8 cellular contexts compared by ENCODE assay signal in the genomic region with DNA sequence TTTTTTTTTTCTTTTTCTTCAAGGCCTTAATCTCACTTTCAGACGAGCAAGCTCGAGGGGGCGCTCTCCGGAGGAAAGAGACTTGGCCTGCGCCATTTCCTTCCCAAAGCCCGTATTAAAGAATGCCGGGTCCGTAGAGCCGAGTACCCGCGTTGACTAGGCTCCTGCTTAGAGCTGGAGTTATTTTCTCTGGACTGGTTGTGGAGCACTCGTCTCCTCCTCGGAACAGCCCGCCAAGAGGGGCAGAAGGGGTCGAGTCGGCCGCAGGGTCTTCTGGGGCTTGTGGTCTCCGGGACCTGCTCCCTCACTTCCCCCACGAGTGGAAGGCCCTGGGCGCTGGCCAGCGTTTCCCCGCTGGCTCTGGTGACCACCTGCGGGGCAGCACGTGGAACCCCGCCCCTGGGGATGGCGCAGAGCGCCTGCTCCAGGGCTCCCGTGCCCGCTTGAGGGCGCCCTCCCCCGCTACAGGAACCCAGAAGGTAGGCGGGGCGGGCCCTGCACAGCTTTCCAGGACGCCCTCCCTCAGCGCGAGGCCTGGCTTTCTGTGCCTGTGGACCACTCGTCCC. TPM values are rescaled to one million over a fixed set of nuclear protein-coding genes. Genes with fewer than 3 reads are reported as not detected.
DNase-seq lines count a peak whose midpoint lies in the region; ATAC-seq and TF ChIP-seq lines count a peak whose summit lies in the region.

No MANE protein-coding gene starts in this region.

- no peaks in the 10 kb centered on the region for H3K27me3 Mint-ChIP-seq in WTC11 (ENCODE audit: low read depth)

- peak overlapping the region; percentile 39 for H3K4me3 ChIP-seq in retinal pigment epithelial cell (ENCODE audit: low read length)

- H3K36me3 Mint-ChIP-seq in WTC11: no peaks in the 10 kb centered on the region

- intact Hi-C loops in left ventricle myocardium superior (cut with micrococcal nuclease): no loop called here

- TF ChIP-seq CTCF in WTC11 (IDR thresholded peaks at IDR 0.05) (peak; percentile 30; the same call in 1 of the 2 replicates), retinal pigment epithelial cell (conservative IDR thresholded peaks at IDR 0.05; ENCODE audit: low read depth, low read length) (peak; percentile 62)

- peak overlapping the region; percentile 77 for H3K4me3 Mint-ChIP-seq in WTC11

- H3K4me1 Mint-ChIP-seq in WTC11: peaks cover 20% of the 10 kb centered on the region

- ATAC-seq in GM21723 (IDR thresholded peaks at IDR 0.05; ENCODE audit: unreplicated experiment): peak; percentile 82
- ATAC-seq in WTC11: peak; percentile 93
- peak; percentile 81 for ATAC-seq in left ventricle myocardium superior

- DNase-seq in AG20443 (ENCODE audit: low spot score) (peak; percentile 7), WTC11 (ENCODE audit: low spot score) (peak; percentile 94), left ventricle myocardium superior (peak; percentile 54), retinal pigment epithelial cell (ENCODE audit: low read depth) (peak; percentile 14), AG08396 (ENCODE audit: low spot score) (no peak), cortex of kidney (lab: John Stamatoyannopoulos, UW) (no peak), NCI-H2029 (lab: John Stamatoyannopoulos, UW) (no peak)

- POLR2A ChIA-PET in WTC11 (lab: Charles Lee): interaction anchor here (0.7 to 1.6 kb wide), 3 partner anchors 183 to 542 kb away, joined by 3 to 5 read pairs (median 4); no protein-coding TSS in a partner anchor

- H3K27ac Mint-ChIP-seq in WTC11: peak overlapping the region; percentile 93

- H3K9me3 Mint-ChIP-seq in WTC11: no peaks in the 10 kb centered on the region

- CTCF ChIA-PET in WTC11 (lab: Charles Lee): interaction anchor here (0.6 to 2.8 kb wide), 31 partner anchors 9 to 1279 kb away, joined by 3 to 23 read pairs (median 3); a partner anchor contains a TSS

TF ChIP-seq in WTC11, 78 proteins besides CTCF, POLR2A, EP300 and RAD21 (continues in another document):
- TF ChIP-seq, protein P1, sequence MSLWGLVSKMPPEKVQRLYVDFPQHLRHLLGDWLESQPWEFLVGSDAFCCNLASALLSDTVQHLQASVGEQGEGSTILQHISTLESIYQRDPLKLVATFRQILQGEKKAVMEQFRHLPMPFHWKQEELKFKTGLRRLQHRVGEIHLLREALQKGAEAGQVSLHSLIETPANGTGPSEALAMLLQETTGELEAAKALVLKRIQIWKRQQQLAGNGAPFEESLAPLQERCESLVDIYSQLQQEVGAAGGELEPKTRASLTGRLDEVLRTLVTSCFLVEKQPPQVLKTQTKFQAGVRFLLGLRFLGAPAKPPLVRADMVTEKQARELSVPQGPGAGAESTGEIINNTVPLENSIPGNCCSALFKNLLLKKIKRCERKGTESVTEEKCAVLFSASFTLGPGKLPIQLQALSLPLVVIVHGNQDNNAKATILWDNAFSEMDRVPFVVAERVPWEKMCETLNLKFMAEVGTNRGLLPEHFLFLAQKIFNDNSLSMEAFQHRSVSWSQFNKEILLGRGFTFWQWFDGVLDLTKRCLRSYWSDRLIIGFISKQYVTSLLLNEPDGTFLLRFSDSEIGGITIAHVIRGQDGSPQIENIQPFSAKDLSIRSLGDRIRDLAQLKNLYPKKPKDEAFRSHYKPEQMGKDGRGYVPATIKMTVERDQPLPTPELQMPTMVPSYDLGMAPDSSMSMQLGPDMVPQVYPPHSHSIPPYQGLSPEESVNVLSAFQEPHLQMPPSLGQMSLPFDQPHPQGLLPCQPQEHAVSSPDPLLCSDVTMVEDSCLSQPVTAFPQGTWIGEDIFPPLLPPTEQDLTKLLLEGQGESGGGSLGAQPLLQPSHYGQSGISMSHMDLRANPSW (CRISPR knock-in tag; conservative IDR thresholded peaks at IDR 0.05; ENCODE audit: low read depth): no peak
- TF ChIP-seq, protein P2, sequence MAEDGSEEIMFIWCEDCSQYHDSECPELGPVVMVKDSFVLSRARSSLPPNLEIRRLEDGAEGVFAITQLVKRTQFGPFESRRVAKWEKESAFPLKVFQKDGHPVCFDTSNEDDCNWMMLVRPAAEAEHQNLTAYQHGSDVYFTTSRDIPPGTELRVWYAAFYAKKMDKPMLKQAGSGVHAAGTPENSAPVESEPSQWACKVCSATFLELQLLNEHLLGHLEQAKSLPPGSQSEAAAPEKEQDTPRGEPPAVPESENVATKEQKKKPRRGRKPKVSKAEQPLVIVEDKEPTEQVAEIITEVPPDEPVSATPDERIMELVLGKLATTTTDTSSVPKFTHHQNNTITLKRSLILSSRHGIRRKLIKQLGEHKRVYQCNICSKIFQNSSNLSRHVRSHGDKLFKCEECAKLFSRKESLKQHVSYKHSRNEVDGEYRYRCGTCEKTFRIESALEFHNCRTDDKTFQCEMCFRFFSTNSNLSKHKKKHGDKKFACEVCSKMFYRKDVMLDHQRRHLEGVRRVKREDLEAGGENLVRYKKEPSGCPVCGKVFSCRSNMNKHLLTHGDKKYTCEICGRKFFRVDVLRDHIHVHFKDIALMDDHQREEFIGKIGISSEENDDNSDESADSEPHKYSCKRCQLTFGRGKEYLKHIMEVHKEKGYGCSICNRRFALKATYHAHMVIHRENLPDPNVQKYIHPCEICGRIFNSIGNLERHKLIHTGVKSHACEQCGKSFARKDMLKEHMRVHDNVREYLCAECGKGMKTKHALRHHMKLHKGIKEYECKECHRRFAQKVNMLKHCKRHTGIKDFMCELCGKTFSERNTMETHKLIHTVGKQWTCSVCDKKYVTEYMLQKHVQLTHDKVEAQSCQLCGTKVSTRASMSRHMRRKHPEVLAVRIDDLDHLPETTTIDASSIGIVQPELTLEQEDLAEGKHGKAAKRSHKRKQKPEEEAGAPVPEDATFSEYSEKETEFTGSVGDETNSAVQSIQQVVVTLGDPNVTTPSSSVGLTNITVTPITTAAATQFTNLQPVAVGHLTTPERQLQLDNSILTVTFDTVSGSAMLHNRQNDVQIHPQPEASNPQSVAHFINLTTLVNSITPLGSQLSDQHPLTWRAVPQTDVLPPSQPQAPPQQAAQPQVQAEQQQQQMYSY (CRISPR knock-in tag; IDR thresholded peaks at IDR 0.05): no peak
- TF ChIP-seq ZNF423 (CRISPR knock-in tag; IDR thresholded peaks at IDR 0.05): peak; percentile 78
- peak; percentile 68; the same call in 1 of the 2 replicates for TF ChIP-seq FOXP1 (CRISPR knock-in tag; IDR thresholded peaks at IDR 0.05; ENCODE audit: borderline replicate concordance)
- TF ChIP-seq, protein P3, sequence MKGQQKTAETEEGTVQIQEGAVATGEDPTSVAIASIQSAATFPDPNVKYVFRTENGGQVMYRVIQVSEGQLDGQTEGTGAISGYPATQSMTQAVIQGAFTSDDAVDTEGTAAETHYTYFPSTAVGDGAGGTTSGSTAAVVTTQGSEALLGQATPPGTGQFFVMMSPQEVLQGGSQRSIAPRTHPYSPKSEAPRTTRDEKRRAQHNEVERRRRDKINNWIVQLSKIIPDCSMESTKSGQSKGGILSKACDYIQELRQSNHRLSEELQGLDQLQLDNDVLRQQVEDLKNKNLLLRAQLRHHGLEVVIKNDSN (CRISPR knock-in tag; IDR thresholded peaks at IDR 0.05): peak; percentile 72; the same call in 1 of the 2 replicates
- TF ChIP-seq, protein P4, sequence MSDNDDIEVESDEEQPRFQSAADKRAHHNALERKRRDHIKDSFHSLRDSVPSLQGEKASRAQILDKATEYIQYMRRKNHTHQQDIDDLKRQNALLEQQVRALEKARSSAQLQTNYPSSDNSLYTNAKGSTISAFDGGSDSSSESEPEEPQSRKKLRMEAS (CRISPR knock-in tag; IDR thresholded peaks at IDR 0.05): peak; percentile 95
- 0 out of 2 replicates have a peak, but pooled peaks have one; percentile 45 for TF ChIP-seq CREM (CRISPR knock-in tag; IDR thresholded peaks at IDR 0.05)
- no peak for TF ChIP-seq FOXJ3 (CRISPR knock-in tag; IDR thresholded peaks at IDR 0.05; ENCODE audit: borderline replicate concordance)
- TF ChIP-seq, protein P5, sequence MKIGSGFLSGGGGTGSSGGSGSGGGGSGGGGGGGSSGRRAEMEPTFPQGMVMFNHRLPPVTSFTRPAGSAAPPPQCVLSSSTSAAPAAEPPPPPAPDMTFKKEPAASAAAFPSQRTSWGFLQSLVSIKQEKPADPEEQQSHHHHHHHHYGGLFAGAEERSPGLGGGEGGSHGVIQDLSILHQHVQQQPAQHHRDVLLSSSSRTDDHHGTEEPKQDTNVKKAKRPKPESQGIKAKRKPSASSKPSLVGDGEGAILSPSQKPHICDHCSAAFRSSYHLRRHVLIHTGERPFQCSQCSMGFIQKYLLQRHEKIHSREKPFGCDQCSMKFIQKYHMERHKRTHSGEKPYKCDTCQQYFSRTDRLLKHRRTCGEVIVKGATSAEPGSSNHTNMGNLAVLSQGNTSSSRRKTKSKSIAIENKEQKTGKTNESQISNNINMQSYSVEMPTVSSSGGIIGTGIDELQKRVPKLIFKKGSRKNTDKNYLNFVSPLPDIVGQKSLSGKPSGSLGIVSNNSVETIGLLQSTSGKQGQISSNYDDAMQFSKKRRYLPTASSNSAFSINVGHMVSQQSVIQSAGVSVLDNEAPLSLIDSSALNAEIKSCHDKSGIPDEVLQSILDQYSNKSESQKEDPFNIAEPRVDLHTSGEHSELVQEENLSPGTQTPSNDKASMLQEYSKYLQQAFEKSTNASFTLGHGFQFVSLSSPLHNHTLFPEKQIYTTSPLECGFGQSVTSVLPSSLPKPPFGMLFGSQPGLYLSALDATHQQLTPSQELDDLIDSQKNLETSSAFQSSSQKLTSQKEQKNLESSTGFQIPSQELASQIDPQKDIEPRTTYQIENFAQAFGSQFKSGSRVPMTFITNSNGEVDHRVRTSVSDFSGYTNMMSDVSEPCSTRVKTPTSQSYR (CRISPR knock-in tag; IDR thresholded peaks at IDR 0.05): 0 out of 2 replicates have a peak, but pooled peaks have one; percentile 45
- TF ChIP-seq, protein P6, sequence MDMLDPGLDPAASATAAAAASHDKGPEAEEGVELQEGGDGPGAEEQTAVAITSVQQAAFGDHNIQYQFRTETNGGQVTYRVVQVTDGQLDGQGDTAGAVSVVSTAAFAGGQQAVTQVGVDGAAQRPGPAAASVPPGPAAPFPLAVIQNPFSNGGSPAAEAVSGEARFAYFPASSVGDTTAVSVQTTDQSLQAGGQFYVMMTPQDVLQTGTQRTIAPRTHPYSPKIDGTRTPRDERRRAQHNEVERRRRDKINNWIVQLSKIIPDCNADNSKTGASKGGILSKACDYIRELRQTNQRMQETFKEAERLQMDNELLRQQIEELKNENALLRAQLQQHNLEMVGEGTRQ (CRISPR knock-in tag; IDR thresholded peaks at IDR 0.05): peak; percentile 60
- TF ChIP-seq, protein P7, sequence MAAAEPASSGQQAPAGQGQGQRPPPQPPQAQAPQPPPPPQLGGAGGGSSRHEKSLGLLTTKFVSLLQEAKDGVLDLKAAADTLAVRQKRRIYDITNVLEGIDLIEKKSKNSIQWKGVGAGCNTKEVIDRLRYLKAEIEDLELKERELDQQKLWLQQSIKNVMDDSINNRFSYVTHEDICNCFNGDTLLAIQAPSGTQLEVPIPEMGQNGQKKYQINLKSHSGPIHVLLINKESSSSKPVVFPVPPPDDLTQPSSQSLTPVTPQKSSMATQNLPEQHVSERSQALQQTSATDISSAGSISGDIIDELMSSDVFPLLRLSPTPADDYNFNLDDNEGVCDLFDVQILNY (CRISPR knock-in tag; IDR thresholded peaks at IDR 0.05): 0 out of 2 replicates have a peak, but pooled peaks have one; percentile 38
- 0 out of 2 replicates have a peak, but pooled peaks have one; percentile 3 for TF ChIP-seq ZNF416 (CRISPR knock-in tag; IDR thresholded peaks at IDR 0.05)

RNA-seq across cellular contexts. Expression of a gene that starts 2.7 kb away (rescaled TPM):
- 0.18 to 0.21 TPM (median 0.20 TPM) in 3 replicates for total RNA-seq in WTC11 (2021)
- total RNA-seq in left ventricle myocardium superior: 0.32 TPM

Comparison
In these comparisons a context has a peak if more than half of its experiments do, and no peak if none do; other contexts are left out.
1. DNase-seq: peak in AG20443 (single experiment), WTC11 (single experiment), left ventricle myocardium superior (single experiment) and retinal pigment epithelial cell (single experiment); none in AG08396 (single experiment), cortex of kidney (single experiment) and NCI-H2029 (single experiment).
2. Peak in every context shown above with its lines, with median percentiles within 50 percentile points of each other: ATAC-seq.